26 cellular contexts compared by ENCODE assay signal in genomic region chr10:82827901-82828300, GRCh38.
"Had no signal": no experiment of that assay in that cellular context is flagged by ENCODE, and none has a peak within 500 bp of the region (broad histone marks: within the 10 kb centered on the region; RNA-seq: fewer than 3 reads in every experiment).

No MANE protein-coding gene starts in this region.

- H3K4me3 Mint-ChIP-seq: nephron; neural progenitor cell; stimulated activated effector memory CD8-positive, alpha-beta T cell treated with anti-CD3 and anti-CD28 coated beads, Interleukin-12 subunit alpha, Interleukin-12 subunit beta, amount 100 ng/mL, for 72 hours; stimulated activated naive B cell treated with anti-CD40 and anti-IgM and Interleukin-4, amounts not matched to agents 10 μg/mL and 1 μg/mL and 100 μg/mL, for 72 hours; stimulated activated naive CD8-positive, alpha-beta T cell treated with anti-CD3 and anti-CD28 coated beads, Interleukin-15, Interleukin-2, amounts not matched to agents 100 ng/mL and 50 ng/mL, for 24 hours had no signal

- H3K4me3 ChIP-seq: neural progenitor cell, ovary, psoas muscle, right lobe of liver, sigmoid colon, stomach, thoracic aorta, thyroid gland, tibial nerve, upper lobe of left lung, vagina had no signal

- H3K9ac ChIP-seq: neural progenitor cell, parathyroid adenoma had no signal

- ATAC-seq: psoas muscle; right cardiac atrium; right lobe of liver; stimulated activated effector memory CD8-positive, alpha-beta T cell treated with anti-CD3 and anti-CD28 coated beads, Interleukin-12 subunit alpha, Interleukin-12 subunit beta, amount 100 ng/mL, for 72 hours; stimulated activated naive B cell treated with anti-CD40 and anti-IgM and Interleukin-4, amounts not matched to agents 10 μg/mL and 1 μg/mL and 100 μg/mL, for 72 hours had no signal

- H3K27me3 ChIP-seq: neural progenitor cell, ovary, right lobe of liver, sigmoid colon, stomach, thyroid gland, tibial nerve, upper lobe of left lung, vagina had no signal

- H3K4me1 ChIP-seq: neural progenitor cell, parathyroid adenoma, psoas muscle, right lobe of liver, sigmoid colon, thyroid gland, tibial nerve, upper lobe of left lung, vagina had no signal

- DNase-seq: occipital lobe; ovary; posterior cingulate gyrus; psoas muscle; right cardiac atrium; right lobe of liver; sigmoid colon; small intestine; stimulated activated CD4-positive, alpha-beta T cell treated with anti-CD3 and anti-CD28 coated beads, Interleukin-15, amount 100 ng/mL, for 24 hours; stimulated activated CD4-positive, alpha-beta T cell treated with anti-CD3 and anti-CD28 coated beads, Interleukin-2, amount 100 ng/mL, for 24 hours; stimulated activated CD4-positive, alpha-beta T cell treated with anti-CD3 and anti-CD28 coated beads, Interleukin-2, amount 100 ng/mL, for 48 hours; stimulated activated CD4-positive, alpha-beta T cell treated with anti-CD3 and anti-CD28 coated beads, Interleukin-4, amount 100 ng/mL, for 24 hours; stimulated activated naive B cell treated with anti-CD40 and anti-IgM and Interleukin-4, amounts not matched to agents 10 μg/mL and 1 μg/mL and 100 μg/mL, for 72 hours; stimulated activated naive CD4-positive, alpha-beta T cell treated with Interleukin-2 at 50 U/mL for 16 hours; stomach; thyroid gland; upper lobe of left lung had no signal

- H3K27me3 Mint-ChIP-seq: progenitor cell of endocrine pancreas; stimulated activated naive B cell treated with anti-CD40 and anti-IgM and Interleukin-4, amounts not matched to agents 10 μg/mL and 1 μg/mL and 100 μg/mL, for 72 hours; stimulated activated naive CD8-positive, alpha-beta T cell treated with anti-CD3 and anti-CD28 coated beads, Interleukin-15, Interleukin-2, amounts not matched to agents 100 ng/mL and 50 ng/mL, for 24 hours had no signal

- H3K36me3 Mint-ChIP-seq: neural progenitor cell; stimulated activated effector memory CD8-positive, alpha-beta T cell treated with anti-CD3 and anti-CD28 coated beads, Interleukin-12 subunit alpha, Interleukin-12 subunit beta, amount 100 ng/mL, for 72 hours; stimulated activated naive B cell treated with anti-CD40 and anti-IgM and Interleukin-4, amounts not matched to agents 10 μg/mL and 1 μg/mL and 100 μg/mL, for 72 hours had no signal

- H3K27ac Mint-ChIP-seq: nephron; neural progenitor cell; progenitor cell of endocrine pancreas; stimulated activated effector memory CD8-positive, alpha-beta T cell treated with anti-CD3 and anti-CD28 coated beads, Interleukin-12 subunit alpha, Interleukin-12 subunit beta, amount 100 ng/mL, for 72 hours; stimulated activated naive B cell treated with anti-CD40 and anti-IgM and Interleukin-4, amounts not matched to agents 10 μg/mL and 1 μg/mL and 100 μg/mL, for 72 hours; stimulated activated naive CD8-positive, alpha-beta T cell treated with anti-CD3 and anti-CD28 coated beads, Interleukin-15, Interleukin-2, amounts not matched to agents 100 ng/mL and 50 ng/mL, for 24 hours had no signal

- H3K9me3 Mint-ChIP-seq: nephron; neural progenitor cell; stimulated activated naive B cell treated with anti-CD40 and anti-IgM and Interleukin-4, amounts not matched to agents 10 μg/mL and 1 μg/mL and 100 μg/mL, for 72 hours; stimulated activated naive CD8-positive, alpha-beta T cell treated with anti-CD3 and anti-CD28 coated beads, Interleukin-15, Interleukin-2, amounts not matched to agents 100 ng/mL and 50 ng/mL, for 24 hours had no signal

- H3K4me1 Mint-ChIP-seq: nephron; neural progenitor cell; stimulated activated effector memory CD8-positive, alpha-beta T cell treated with anti-CD3 and anti-CD28 coated beads, Interleukin-12 subunit alpha, Interleukin-12 subunit beta, amount 100 ng/mL, for 72 hours; stimulated activated naive B cell treated with anti-CD40 and anti-IgM and Interleukin-4, amounts not matched to agents 10 μg/mL and 1 μg/mL and 100 μg/mL, for 72 hours had no signal

- H3K27ac ChIP-seq: neural progenitor cell, ovary, parathyroid adenoma, psoas muscle, right lobe of liver, sigmoid colon, stomach, thoracic aorta, thyroid gland, tibial nerve, upper lobe of left lung, vagina had no signal

- H3K36me3 ChIP-seq: neural progenitor cell, ovary, right lobe of liver, sigmoid colon, stomach, thoracic aorta, thyroid gland, tibial nerve, upper lobe of left lung, vagina had no signal

- H3K9me3 ChIP-seq: ovary, psoas muscle, right lobe of liver, sigmoid colon, stomach, thoracic aorta, thyroid gland, tibial nerve, upper lobe of left lung, vagina had no signal
